9 cellular contexts compared by ENCODE assay signal in the genomic region with DNA sequence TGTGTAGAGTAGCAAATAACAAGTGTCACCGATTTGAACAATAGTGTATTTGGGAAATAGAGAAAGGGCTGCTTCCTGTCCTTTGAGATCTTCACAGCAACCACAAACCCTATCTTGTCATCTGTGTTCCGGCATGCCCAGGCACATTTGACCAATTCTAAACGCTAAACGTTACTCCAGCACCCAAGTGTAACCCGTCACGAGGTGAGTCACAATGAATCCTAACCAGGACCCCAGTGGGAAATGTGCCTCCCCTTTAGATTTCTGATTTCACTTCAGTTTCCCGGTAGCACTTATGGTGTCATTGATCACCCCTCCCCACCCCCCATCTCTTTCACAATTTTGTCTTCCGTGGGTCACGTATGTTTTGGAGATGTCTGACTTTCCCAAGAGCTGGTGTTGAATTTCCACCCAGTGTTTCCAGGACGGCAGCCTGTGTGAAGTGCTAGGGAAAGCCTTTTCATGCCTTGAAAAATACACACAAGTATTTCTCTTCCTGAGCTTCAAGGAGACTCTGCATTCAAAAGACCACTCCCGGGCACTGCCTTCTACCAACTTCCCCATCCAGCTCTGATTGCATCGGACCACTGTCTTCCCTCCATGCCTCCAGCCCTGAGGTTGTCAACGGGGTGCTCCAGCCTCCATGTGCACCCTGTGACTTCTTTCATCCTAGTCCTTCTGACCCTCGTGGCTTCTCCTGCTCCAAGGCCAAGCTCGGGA. TPM values are rescaled to one million over a fixed set of nuclear protein-coding genes. Genes with fewer than 3 reads are reported as not detected.
DNase-seq lines count a peak whose midpoint lies in the region; ATAC-seq, FAIRE-seq and TF ChIP-seq lines count a peak whose summit lies in the region.
"Had no signal": no experiment of that assay in that cellular context is flagged by ENCODE, and none has a peak within 500 bp of the region (broad histone marks: within the 10 kb centered on the region; RNA-seq: fewer than 3 reads in every experiment).

No MANE protein-coding gene starts in this region.

- no peak overlapping the region for H3K4me3 ChIP-seq in mucosa of descending colon

- POLR2A ChIA-PET in T-cell (lab: Charles Lee): no interaction called here

- peaks cover 4 to 9% of the 10 kb centered on the region in 2 donors for H3K27me3 Mint-ChIP-seq in T-cell

- in situ Hi-C loops in G401 (cut with HindIII; ENCODE audit: low sequenced_read_pairs): no loop called here

- peak; percentile 70 for DNase-seq in GM12891 (ENCODE audit: insufficient read length, low spot score)
- DNase-seq in T-cell: peak in 15 of 34 experiments; percentile 6 to 47 (median 15)
- DNase-seq in mucosa of descending colon: no peak
- no peak for DNase-seq in HK-2 (ENCODE audit: unreplicated experiment)
- no peak for DNase-seq in AG08395 (ENCODE audit: low spot score)
- no peak for DNase-seq in G401 (ENCODE audit: low spot score)

- intact Hi-C loops in mucosa of descending colon (cut with DNase I, micrococcal nuclease): no loop called here

- peak overlapping the region; percentile 11 to 72 (median 63) for H3K4me3 Mint-ChIP-seq in T-cell

- H3K27ac Mint-ChIP-seq in T-cell: peak overlapping the region in 1 of 2 donors; percentile 40

- H3K36me3 Mint-ChIP-seq in T-cell: no peaks in the 10 kb centered on the region

- peaks cover 19 to 23% (median 20%) of the 10 kb centered on the region in 3 donors for H3K4me1 Mint-ChIP-seq in T-cell

- CTCF ChIA-PET in T-cell (lab: Charles Lee): no interaction called here

- no peaks in the 10 kb centered on the region for H3K4me1 ChIP-seq in mucosa of descending colon (ENCODE audit: low read depth)

- peak; percentile 72 for ATAC-seq in HG02870 (IDR thresholded peaks at IDR 0.05; ENCODE audit: unreplicated experiment)
- ATAC-seq in T-cell (replicated peaks in 1 of 4): peak in 3 of 4 experiments; percentile 49 to 69 (median 63)
- peak; percentile 56 for ATAC-seq in mucosa of descending colon
- ATAC-seq in HG03457 (IDR thresholded peaks at IDR 0.05; ENCODE audit: unreplicated experiment): no peak

- peak; percentile 94 for FAIRE-seq in GM12891 (lab: Jason Lieb, UNC)
- FAIRE-seq: H1 had no signal

- no peaks in the 10 kb centered on the region for H3K36me3 ChIP-seq in mucosa of descending colon (ENCODE audit: low read depth)

- no peaks in the 10 kb centered on the region for H3K9me3 ChIP-seq in mucosa of descending colon

- TF ChIP-seq POLR2A in GM12891 (IDR thresholded peaks at IDR 0.05; ENCODE audit: low read depth, low read length): no peak

- H3K9me3 Mint-ChIP-seq in T-cell: no peaks in the 10 kb centered on the region

- no peak for TF ChIP-seq CTCF in mucosa of descending colon (IDR thresholded peaks at IDR 0.05)

TF ChIP-seq in GM12891, 5 proteins besides CTCF, POLR2A, EP300 and RAD21:
- TF ChIP-seq SPI1 (IDR thresholded peaks at IDR 0.05; ENCODE audit: low read depth, low read length) (peak; percentile 56), POU2F2 (IDR thresholded peaks at IDR 0.05; ENCODE audit: low read depth, low read length) (no peak)
TF ChIP-seq in GM12891: peak in this region for 1.

RNA-seq across cellular contexts. Expression of a gene that starts 10.5 kb away (rescaled TPM):
- 33.0 TPM for polyA plus RNA-seq in GM12891 (2012; ENCODE audit: low read depth, missing spikeins)
- total RNA-seq in T-cell (10 to 100 TPM in 4 of 5 donors, 1 to 10 TPM in 1; 9.5 to 25.3 (median 21.4) TPM), mucosa of descending colon (10 to 100 TPM; 51.8 to 83.2 (median 53.2) TPM)
- 15.7 and 17.4 TPM in 2 replicates for total RNA-seq in G401 (2014; rRNA removed; shearing (Covaris generic))

RNA-seq across cellular contexts. Expression of a gene that starts 30.1 kb away (rescaled TPM):
- 5.2 TPM for polyA plus RNA-seq in GM12891 (2012; ENCODE audit: low read depth, missing spikeins)
- total RNA-seq in T-cell (10 to 100 TPM in 1 of 5 donors, 1 to 10 TPM in 4; 1.8 to 11.3 (median 7.0) TPM), mucosa of descending colon (100 to 1,000 TPM in 2 of 3 donors, 10 to 100 TPM in 1; 83.7 to 113 (median 103) TPM)
- total RNA-seq in G401 (2014; rRNA removed; shearing (Covaris generic)): 25.5 and 27.8 TPM in 2 replicates
